In genomic region chr10:9294865-9295264, GRCh38 we compare ENCODE assay signal across 11 cellular contexts.
DNase-seq lines count a peak whose midpoint lies in the region; ATAC-seq lines count a peak whose summit lies in the region.
"Had no signal": no experiment of that assay in that cellular context is flagged by ENCODE, and none has a peak within 500 bp of the region (broad histone marks: within the 10 kb centered on the region; RNA-seq: fewer than 3 reads in every experiment).

No MANE protein-coding gene starts in this region.

- no peaks in the 10 kb centered on the region for H3K9me3 Mint-ChIP-seq in activated T-helper 17 cell treated with anti-CD3 and anti-CD28 coated beads, Interleukin-2, amount 50 U/mL, for 72 hours

- peak overlapping the region; percentile 78 for H3K27ac Mint-ChIP-seq in activated T-helper 17 cell treated with anti-CD3 and anti-CD28 coated beads, Interleukin-2, amount 50 U/mL, for 72 hours

- H3K9ac ChIP-seq in trophoblast cell (ENCODE audit: low read length): no peak overlapping the region

- H2BK120ac ChIP-seq in trophoblast cell (ENCODE audit: insufficient read depth, low read length, poor library complexity): no peak overlapping the region

- no peak overlapping the region for H3K27ac ChIP-seq in trophoblast cell (ENCODE audit: low read depth, low read length)
- H3K27ac ChIP-seq: ascending aorta had no signal

- no peak overlapping the region for H4K8ac ChIP-seq in trophoblast cell (ENCODE audit: low read depth, low read length)

- H3K36me3 Mint-ChIP-seq in activated T-helper 17 cell treated with anti-CD3 and anti-CD28 coated beads, Interleukin-2, amount 50 U/mL, for 72 hours (ENCODE audit: low read depth): no peaks in the 10 kb centered on the region

- H3K4me1 ChIP-seq in trophoblast cell (ENCODE audit: control insufficient read depth in 1 of 2, insufficient read depth in 2 of 2, low read length in 2 of 2): no peaks in the 10 kb centered on the region
- H3K4me1 ChIP-seq: ascending aorta had no signal

- H2BK12ac ChIP-seq in trophoblast cell (ENCODE audit: low read length): no peak overlapping the region

- no peaks in the 10 kb centered on the region for H3K9me3 ChIP-seq in trophoblast cell (ENCODE audit: insufficient read depth, low read depth, low read length)
- H3K9me3 ChIP-seq: ascending aorta had no signal

- no peak for DNase-seq in Right ventricle myocardium superior
- no peak for DNase-seq in trophoblast cell
- DNase-seq in NCI-H2196 treated with DMSO at 0.1 percent for 48 hours (lab: John Stamatoyannopoulos, UW; ENCODE audit: unreplicated experiment): no peak
- no peak for DNase-seq in head of caudate nucleus
- DNase-seq: NCI-H69; stimulated activated naive CD4-positive, alpha-beta T cell treated with Interleukin-2 at 50 U/mL for 16 hours had no signal

- H3K79me2 ChIP-seq in trophoblast cell (ENCODE audit: control insufficient read depth, insufficient read depth, low read length, poor library complexity): no peaks in the 10 kb centered on the region

- H3K14ac ChIP-seq in trophoblast cell (ENCODE audit: low read length): no peak overlapping the region

- no peak overlapping the region for H3K4me2 ChIP-seq in trophoblast cell (ENCODE audit: low read length)

- no peak overlapping the region for H2AFZ ChIP-seq in trophoblast cell (ENCODE audit: insufficient read depth, low read length, poor library complexity)

- H3K36me3 ChIP-seq in trophoblast cell (ENCODE audit: control insufficient read depth in 1 of 2, insufficient read depth in 2 of 2, low read length in 2 of 2): no peaks in the 10 kb centered on the region
- H3K36me3 ChIP-seq: ascending aorta had no signal

- H2AK5ac ChIP-seq in trophoblast cell (ENCODE audit: low read length): no peak overlapping the region

- ATAC-seq in GM18511 (IDR thresholded peaks at IDR 0.05; ENCODE audit: unreplicated experiment) (peak; percentile 91), GM21381 (IDR thresholded peaks at IDR 0.05; ENCODE audit: unreplicated experiment) (peak; percentile 88), HG03108 (IDR thresholded peaks at IDR 0.05; ENCODE audit: unreplicated experiment) (peak; percentile 93), Right ventricle myocardium superior (ENCODE audit: poor library complexity) (no peak)
- ATAC-seq in activated T-helper 17 cell treated with anti-CD3 and anti-CD28 coated beads, Interleukin-2, amount 50 U/mL, for 72 hours (replicated peaks): peak; percentile 85

- H3K4ac ChIP-seq in trophoblast cell (ENCODE audit: low read depth, low read length): no peak overlapping the region

- H4K91ac ChIP-seq in trophoblast cell (ENCODE audit: low read depth, low read length): no peak overlapping the region

- H3K4me3 Mint-ChIP-seq in activated T-helper 17 cell treated with anti-CD3 and anti-CD28 coated beads, Interleukin-2, amount 50 U/mL, for 72 hours: peak overlapping the region; percentile 63

- H3K4me3 ChIP-seq in trophoblast cell (ENCODE audit: low read depth, low read length): no peak overlapping the region
- H3K4me3 ChIP-seq: ascending aorta had no signal

- H3K27me3 Mint-ChIP-seq in activated T-helper 17 cell treated with anti-CD3 and anti-CD28 coated beads, Interleukin-2, amount 50 U/mL, for 72 hours: peaks cover 4% of the 10 kb centered on the region

- H3K79me1 ChIP-seq in trophoblast cell (ENCODE audit: low read length): no peaks in the 10 kb centered on the region

- H3K27me3 ChIP-seq in trophoblast cell (ENCODE audit: insufficient read depth, low read length): no peaks in the 10 kb centered on the region
- H3K27me3 ChIP-seq: ascending aorta had no signal

- H4K12ac ChIP-seq in trophoblast cell (ENCODE audit: low read depth, low read length): no peak overlapping the region

- no peak overlapping the region for H3K18ac ChIP-seq in trophoblast cell (ENCODE audit: low read length)

- H3K23ac ChIP-seq in trophoblast cell (ENCODE audit: low read length): no peak overlapping the region

- no CpG with 5 or more reads among the region's 1 CpG for WGBS in trophoblast cell (ENCODE audit: extremely low coverage, insufficient coverage, insufficient read length)

- H2BK5ac ChIP-seq in trophoblast cell (ENCODE audit: low read depth, low read length, poor library complexity): no peak overlapping the region

- H3K4me1 Mint-ChIP-seq in activated T-helper 17 cell treated with anti-CD3 and anti-CD28 coated beads, Interleukin-2, amount 50 U/mL, for 72 hours: peaks cover 5% of the 10 kb centered on the region

- intact Hi-C loops in Right ventricle myocardium superior (cut with DNase I) (no loop called here), head of caudate nucleus (cut with DNase I) (no loop called here)
